ENCODE assay signal across 16 cellular contexts in the genomic region with DNA sequence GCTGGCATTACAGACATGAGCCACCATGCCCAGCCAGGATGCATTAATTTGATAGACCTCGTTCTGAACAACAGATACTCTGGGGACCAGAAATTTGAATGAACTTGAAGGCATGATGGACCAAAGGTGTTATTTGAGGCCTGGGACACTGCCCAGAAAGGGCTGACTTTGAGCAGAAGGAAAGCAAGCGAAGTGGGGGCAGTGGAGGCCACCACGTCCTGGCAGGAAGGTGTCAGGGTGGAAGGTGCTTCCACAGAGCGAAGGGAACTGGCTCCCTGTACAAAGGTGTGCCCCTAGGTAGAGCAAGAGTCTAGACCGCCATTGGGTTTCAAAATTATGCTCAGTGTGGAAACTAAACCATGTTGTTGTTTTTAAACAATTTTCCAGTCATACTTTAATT. TPM values are rescaled to one million over a fixed set of nuclear protein-coding genes. Genes with fewer than 3 reads are reported as not detected.
DNase-seq lines count a peak whose midpoint lies in the region; ATAC-seq, FAIRE-seq and TF ChIP-seq lines count a peak whose summit lies in the region.
"Had no signal": no experiment of that assay in that cellular context is flagged by ENCODE, and none has a peak within 500 bp of the region (broad histone marks: within the 10 kb centered on the region; RNA-seq: fewer than 3 reads in every experiment).

No MANE protein-coding gene starts in this region.

- H2AK5ac ChIP-seq in neuronal stem cell (ENCODE audit: low read depth, low read length): no peak overlapping the region

- H3K4me3 ChIP-seq in A549 (no peak overlapping the region), Karpas-422 (ENCODE audit: low read length) (peak overlapping the region; percentile 43), neuronal stem cell (ENCODE audit: low read length in 2 of 2) (no peak overlapping the region), kidney (ENCODE audit: low read length in 2 of 2) (no peak overlapping the region)
- H3K4me3 ChIP-seq: BLaER1, GM12878 had no signal

- H3K79me1 ChIP-seq in neuronal stem cell (ENCODE audit: low read depth, low read length): peaks cover 4% of the 10 kb centered on the region

- H3K9me2 ChIP-seq in Karpas-422 (replicated peaks; ENCODE audit: insufficient read depth, low read length): no peaks in the 10 kb centered on the region

- ATAC-seq in A549: no peak
- ATAC-seq: GM12878 had no signal

- H3K4me3 Mint-ChIP-seq in Calu3 (ENCODE audit: low read depth, unreplicated experiment): no peak overlapping the region

- no peak overlapping the region for H2BK120ac ChIP-seq in neuronal stem cell (ENCODE audit: low read depth, low read length)

- no peak overlapping the region for H4K91ac ChIP-seq in neuronal stem cell (ENCODE audit: low read depth, low read length, poor library complexity)

- no peak for TF ChIP-seq RAD21 in A549 (conservative IDR thresholded peaks at IDR 0.05 in 1 of 2, IDR thresholded peaks at IDR 0.05 in 1 of 2)

- no peak for TF ChIP-seq POLR2A in A549 (IDR thresholded peaks at IDR 0.05; ENCODE audit: low read length)

- H2BK12ac ChIP-seq in neuronal stem cell (ENCODE audit: low read length): no peak overlapping the region

- H3K9ac ChIP-seq in Karpas-422 (ENCODE audit: low read length) (peak overlapping the region; percentile 30), neuronal stem cell (ENCODE audit: low read depth, low read length, poor library complexity) (no peak overlapping the region), kidney (ENCODE audit: low read length in 2 of 2) (no peak overlapping the region)
- H3K9ac ChIP-seq: BLaER1 had no signal

- H3K79me2 ChIP-seq in Karpas-422 (ENCODE audit: low read length): peaks cover 96% of the 10 kb centered on the region

- DNase-seq in A549 (ENCODE audit: low read depth in 1 of 2, low spot score in 1 of 2) (no peak), Calu3 (no peak), Karpas-422 (peak; percentile 78), neuronal stem cell (ENCODE audit: low spot score) (no peak), kidney (no peak), HUDEP-2 (lab: John Stamatoyannopoulos, UW; ENCODE audit: unreplicated experiment in 76 of 76) (no peak)
- no peak for DNase-seq in activated CD4-positive, alpha-beta T cell treated with anti-CD3 and anti-CD28 coated beads for 48 hours
- DNase-seq: AML-193, DMS79, GOT3, HCEC 1CT, IMR-90, KBM-7 had no signal

- peaks cover 47% of the 10 kb centered on the region for H3K4me1 Mint-ChIP-seq in Calu3 (ENCODE audit: low read depth, unreplicated experiment)

- H3K9me3 ChIP-seq in A549 (no peaks in the 10 kb centered on the region), Karpas-422 (ENCODE audit: low read length) (no peaks in the 10 kb centered on the region), neuronal stem cell (replicated peaks in 1 of 2; ENCODE audit: control insufficient read depth in 2 of 2, insufficient read depth in 1 of 2, low read depth in 1 of 2, low read length in 2 of 2) (no peaks in the 10 kb centered on the region), kidney (ENCODE audit: control insufficient read depth in 1 of 2, low read length in 2 of 2) (no peaks in the 10 kb centered on the region)
- H3K9me3 ChIP-seq: BLaER1 had no signal

- H3K4me2 ChIP-seq in A549: peak overlapping the region; percentile 94; the same call in 2 of the 3 replicates
- H3K4me2 ChIP-seq in Karpas-422 (ENCODE audit: low read depth, low read length, poor library complexity, severe bottlenecking): peak overlapping the region; percentile 73
- no peak overlapping the region for H3K4me2 ChIP-seq in neuronal stem cell (ENCODE audit: insufficient read depth, low read length, poor library complexity, severe bottlenecking)
- H3K4me2 ChIP-seq: BLaER1 had no signal

- no peak overlapping the region for H3K4ac ChIP-seq in neuronal stem cell (ENCODE audit: low read length)

- H3K9me3 Mint-ChIP-seq in Calu3 (ENCODE audit: low read depth, unreplicated experiment): no peaks in the 10 kb centered on the region

- H3K14ac ChIP-seq in neuronal stem cell (ENCODE audit: low read length): no peak overlapping the region

- FAIRE-seq in A549 (lab: Jason Lieb, UNC) (no peak), kidney (lab: Jason Lieb, UNC) (no peak)
- FAIRE-seq: GM12878 had no signal

- H2BK5ac ChIP-seq in neuronal stem cell (ENCODE audit: low read length): no peak overlapping the region

- H3K36me3 Mint-ChIP-seq in Calu3 (ENCODE audit: insufficient read depth, unreplicated experiment): no peaks in the 10 kb centered on the region

- POLR2A ChIA-PET in A549 (lab: Yijun Ruan, JAX): no interaction called here

- no peaks in the 10 kb centered on the region for H3K27me3 ChIP-seq in Karpas-422 (ENCODE audit: low read length)
- no peaks in the 10 kb centered on the region for H3K27me3 ChIP-seq in neuronal stem cell (ENCODE audit: control insufficient read depth in 3 of 3, insufficient read depth in 3 of 3, low read depth in 1 of 3, low read length in 3 of 3)
- H3K27me3 ChIP-seq: BLaER1 had no signal

- H3K27ac ChIP-seq in A549 (peak overlapping the region; percentile 88 to 90), Karpas-422 (ENCODE audit: low read length) (peak overlapping the region; percentile 66), neuronal stem cell (replicated peaks; ENCODE audit: low read length) (no peak overlapping the region), kidney (ENCODE audit: low read depth in 2 of 2, low read length in 2 of 2) (no peak overlapping the region)
- H3K27ac ChIP-seq: BLaER1, HL-60 had no signal

- H2AFZ ChIP-seq in Karpas-422 (ENCODE audit: low read length) (0 out of 2 replicates have a peak overlapping the region, but pooled peaks have one; percentile 1), neuronal stem cell (ENCODE audit: low read length) (no peak overlapping the region)

- CTCF ChIA-PET in A549 (lab: Yijun Ruan, JAX) (interaction anchor here (1.4 to 1.9 kb wide), 2 partner anchors 23 to 44 kb away, joined by 3 to 10 read pairs; no protein-coding TSS in a partner anchor), Calu3 (lab: Charles Lee) (no interaction called here)

- no peak for TF ChIP-seq CTCF in A549 (IDR thresholded peaks at IDR 0.05)
- no peak for TF ChIP-seq CTCF in Calu3 (IDR thresholded peaks at IDR 0.05; ENCODE audit: unreplicated experiment)
- no peak for TF ChIP-seq CTCF in kidney (IDR thresholded peaks at IDR 0.05; ENCODE audit: borderline replicate concordance, extremely low read depth, insufficient read depth)

- no peaks in the 10 kb centered on the region for H3K27me3 Mint-ChIP-seq in Calu3 (ENCODE audit: unreplicated experiment)

- H3K4me1 ChIP-seq in A549 (peaks cover 80% of the 10 kb centered on the region), Karpas-422 (ENCODE audit: low read length) (peaks cover 56% of the 10 kb centered on the region), neuronal stem cell (ENCODE audit: control insufficient read depth in 2 of 2, insufficient read depth in 1 of 2, low read depth in 1 of 2, low read length in 2 of 2) (peaks cover 0 to 1% of the 10 kb centered on the region in 2 donors), kidney (ENCODE audit: control insufficient read depth in 1 of 2, insufficient read depth in 1 of 2, low read depth in 1 of 2, low read length in 2 of 2) (no peaks in the 10 kb centered on the region)
- H3K4me1 ChIP-seq: BLaER1 had no signal

- H3K36me3 ChIP-seq in Karpas-422 (ENCODE audit: insufficient read depth, low read length) (peaks cover 6% of the 10 kb centered on the region; the same call in 1 of the 2 replicates), neuronal stem cell (replicated peaks in 1 of 2; ENCODE audit: control insufficient read depth in 2 of 2, insufficient read depth in 2 of 2, low read length in 2 of 2) (no peaks in the 10 kb centered on the region), kidney (ENCODE audit: control insufficient read depth in 1 of 2, insufficient read depth in 2 of 2, low read length in 2 of 2) (no peaks in the 10 kb centered on the region)

- no peak overlapping the region for H3K23ac ChIP-seq in neuronal stem cell (ENCODE audit: low read depth, low read length, poor library complexity)

- WGBS in A549 (ENCODE audit: missing lambda C conversion rate): 95% methylated on average over 5 of the region's 5 CpGs
- no CpG with 5 or more reads among the region's 5 CpGs for WGBS in neuronal stem cell (ENCODE audit: extremely low coverage in 2 of 2, insufficient read length in 2 of 2, insufficient replicate concordance in 1 of 2), 2 donors

- no peak overlapping the region for H2BK15ac ChIP-seq in neuronal stem cell (ENCODE audit: low read length)

- no peaks in the 10 kb centered on the region for H4K20me1 ChIP-seq in Karpas-422 (ENCODE audit: insufficient read depth, low read depth, low read length)

- BruUV-seq in Calu3 (replicated peaks; lab: Mats Ljungman, UMichigan): no TSS peak

- peak overlapping the region; percentile 48 for H3K27ac Mint-ChIP-seq in Calu3 (ENCODE audit: unreplicated experiment)

- intact Hi-C loops in Calu3 (cut with micrococcal nuclease; ENCODE audit: unreplicated experiment) (no loop called here), kidney (cut with DNase I) (no loop called here)

- no peak overlapping the region for H4K8ac ChIP-seq in neuronal stem cell (ENCODE audit: low read depth, low read length)

- TF ChIP-seq EP300 in A549 (IDR thresholded peaks at IDR 0.05): no peak

- peak overlapping the region; percentile 70 for H3K18ac ChIP-seq in neuronal stem cell (ENCODE audit: low read length)

TF ChIP-seq in A549, 52 proteins besides CTCF, POLR2A, EP300 and RAD21:
- TF ChIP-seq CBX8 (IDR thresholded peaks at IDR 0.05): no peak
- TF ChIP-seq JUN (IDR thresholded peaks at IDR 0.05): no peak
- TF ChIP-seq FOXS1 (CRISPR knock-in tag; IDR thresholded peaks at IDR 0.05): no peak
- no peak for TF ChIP-seq TFCP2L1 (CRISPR knock-in tag; IDR thresholded peaks at IDR 0.05)
- TF ChIP-seq RCOR1 (IDR thresholded peaks at IDR 0.05; ENCODE audit: low read depth, low read length): no peak
- TF ChIP-seq ZNF302 (CRISPR knock-in tag; IDR thresholded peaks at IDR 0.05): no peak

RNA-seq across cellular contexts. Expression of gene ZNF236, which starts 23.9 kb away (rescaled TPM):
- polyA plus RNA-seq in A549 (2011; rRNA removed): 7.5 and 7.8 TPM in 2 replicates
- polyA plus RNA-seq in A549 (2012; cell fraction: cytosol; rRNA removed): 2.9 and 3.8 TPM in 2 replicates
- 7.7 and 8.4 TPM in 2 replicates for polyA plus RNA-seq in A549 (2012; cell fraction: nucleus; rRNA removed)
- 2.6 to 2.9 TPM (median 2.7 TPM) in 3 replicates for polyA plus RNA-seq in A549 (2017; fragmentation: RNase III; extraction: RNeasy Plus Mini Kit Qiagen cat#74134 plus additional on column Dnase treatment)
- polyA minus RNA-seq in A549 (2011; rRNA and poly(A)+ RNA removed): 24.1 and 35.3 TPM in 2 replicates
- total RNA-seq in Calu3 (2022): 19.3 and 22.2 TPM in 2 replicates
- 27.1 and 28.7 TPM in 2 replicates for total RNA-seq in Karpas-422 (2014; rRNA removed; shearing (Covaris generic); ENCODE audit: low replicate concordance)
- polyA plus RNA-seq in neuronal stem cell (2013, experiment 1 of 2): 7.8 TPM
- polyA plus RNA-seq in neuronal stem cell (2013, experiment 2 of 2): 7.6 TPM
- 18.6 TPM for total RNA-seq in kidney
- 1.1 TPM for polyA plus RNA-seq in kidney (ENCODE audit: insufficient read depth, low read depth, low replicate concordance)

Comparison
In these comparisons a context has a peak if more than half of its experiments do, and no peak if none do; other contexts are left out.
1. H3K27ac ChIP-seq: peak in A549 (2 of 2) and Karpas-422 (single experiment); none in neuronal stem cell (single experiment) and kidney (0 of 2).